Comparison of ENCODE assay signal across 8 cellular contexts in genomic region chr5:111092062-111092853, GRCh38. TPM values are rescaled to one million over a fixed set of nuclear protein-coding genes. Genes with fewer than 3 reads are reported as not detected.
DNase-seq lines count a peak whose midpoint lies in the region; ATAC-seq and TF ChIP-seq lines count a peak whose summit lies in the region.

Gene WDR36 (plus strand): TSS chr5:111092348. CDS start chr5:111092457, 109 bp downstream.

- H3K27ac ChIP-seq in heart right ventricle: peak within 1 kb of the TSS; percentile 44 to 95 (median 84)
- H3K27ac ChIP-seq in transverse colon: peak within 1 kb of the TSS; percentile 81 to 89 (median 84)

- H3K4me1 ChIP-seq in heart right ventricle: peaks cover 7 to 27% (median 21%) of the 10 kb centered on the region in 9 donors
- peaks cover 19 to 25% (median 22%) of the 10 kb centered on the region in 4 donors for H3K4me1 ChIP-seq in transverse colon

- H3K4me3 ChIP-seq in heart right ventricle: peak within 1 kb of the TSS; percentile 69 to 99 (median 84)
- peak within 1 kb of the TSS; percentile 47 to 92 (median 80) for H3K4me3 ChIP-seq in transverse colon

- in situ Hi-C loops in GM13977 (cut with MboI; ENCODE audit: low pct_unique_long_range_greater_than_20kb, low sequenced_read_pairs, unreplicated experiment) (no loop called here), transverse colon (cut with MboI; ENCODE audit: low pct_ligation_motif_present in 1 of 4, low pct_unique_long_range_greater_than_20kb in 1 of 4, low sequenced_read_pairs in 3 of 4) (no loop called here)

- TF ChIP-seq POLR2A in transverse colon (IDR thresholded peaks at IDR 0.05): no peak

- intact Hi-C loops in heart right ventricle (cut with DNase I): loop anchor here in 3 of 10 donors (5.0 to 10.0 kb wide), 2 partner anchors 335 to 337 kb away; no protein-coding TSS in a partner anchor
- intact Hi-C loops in transverse colon (cut with DNase I; ENCODE audit: low total_unique reads): no loop called here

- no peaks in the 10 kb centered on the region for H3K9me3 ChIP-seq in heart right ventricle
- no peaks in the 10 kb centered on the region for H3K9me3 ChIP-seq in transverse colon

- H3K27me3 ChIP-seq in heart right ventricle (no peaks in the 10 kb centered on the region), transverse colon (no peaks in the 10 kb centered on the region)

- TF ChIP-seq CTCF in GM13977 (IDR thresholded peaks at IDR 0.05; ENCODE audit: extremely low read depth, insufficient read depth, missing control alignments): no peak
- TF ChIP-seq CTCF in heart right ventricle (IDR thresholded peaks at IDR 0.05): no peak
- TF ChIP-seq CTCF in transverse colon (IDR thresholded peaks at IDR 0.05): no peak

- no peak for TF ChIP-seq EP300 in transverse colon (IDR thresholded peaks at IDR 0.05; ENCODE audit: low read depth)

- WGBS in heart right ventricle, 2 donors: 1% methylated on average over 50 of the region's 50 CpGs
- 1% methylated on average over 14 to 50 of the region's 50 CpGs for WGBS in transverse colon (ENCODE audit: low coverage in 1 of 2), 2 donors

- DNase-seq in GM13977 (ENCODE audit: low spot score) (peak; percentile 77), NCI-H146 treated with DMSO at 0.1 percent for 48 hours (lab: John Stamatoyannopoulos, UW; ENCODE audit: unreplicated experiment) (peak; percentile 74), T-helper 1 cell (peak; percentile 64 to 88 (median 77)), amniotic epithelial cell (ENCODE audit: low read depth) (peak; percentile 90), heart right ventricle (peak; percentile 88 to 90), pons (ENCODE audit: low spot score) (peak; percentile 87), transverse colon (peak; percentile 90)

- ATAC-seq in HG02884 (IDR thresholded peaks at IDR 0.05; ENCODE audit: unreplicated experiment): peak; percentile 89
- peak; percentile 96 to 99 (median 98) for ATAC-seq in heart right ventricle

- H3K36me3 ChIP-seq in heart right ventricle: peaks cover 0 to 29% (median 5%) of the 10 kb centered on the region in 9 donors
- no peaks in the 10 kb centered on the region for H3K36me3 ChIP-seq in transverse colon

RNA-seq across cellular contexts. Expression of gene WDR36, which starts in this region (rescaled TPM):
- total RNA-seq in heart right ventricle: 10 to 100 TPM; 11.2 to 15.8 (median 13.6) TPM
- 1 to 10 TPM; 3.2 to 6.9 TPM for polyA plus RNA-seq in heart right ventricle
- total RNA-seq in transverse colon: 10 to 100 TPM in 2 of 4 donors, 1 to 10 TPM in 2; 3.6 to 16.2 (median 8.3) TPM

Comparison
In these comparisons a context has a peak if more than half of its experiments do, and no peak if none do; other contexts are left out.
1. Peak in every context shown above with its lines: DNase-seq, ATAC-seq, H3K4me3 ChIP-seq and H3K27ac ChIP-seq.